Comparison of ENCODE assay signal across 31 cellular contexts in the genomic region with DNA sequence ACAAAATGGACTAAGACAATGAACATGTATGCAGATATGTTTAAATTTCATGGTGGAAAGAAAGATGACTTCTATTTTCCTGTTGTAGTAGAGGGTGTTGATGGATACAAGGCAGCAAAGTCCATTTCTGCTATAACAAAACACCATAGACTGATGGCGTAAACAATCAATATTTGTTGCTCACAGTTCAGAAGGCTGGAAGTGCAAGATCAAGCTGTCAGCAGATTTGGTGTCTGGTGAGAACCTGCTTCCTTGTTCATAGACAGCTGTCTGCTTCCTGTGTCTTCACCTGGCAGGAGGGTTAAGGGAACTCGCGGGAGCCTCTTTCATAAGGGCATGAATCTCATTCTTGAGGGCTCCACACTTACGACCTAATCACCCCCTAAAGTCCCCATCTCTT.
DNase-seq lines count a peak whose midpoint lies in the region; ATAC-seq, FAIRE-seq and TF ChIP-seq lines count a peak whose summit lies in the region.
"Had no signal": no experiment of that assay in that cellular context is flagged by ENCODE, and none has a peak within 500 bp of the region (broad histone marks: within the 10 kb centered on the region; RNA-seq: fewer than 3 reads in every experiment).

No MANE protein-coding gene starts in this region.

- in situ Hi-C loops in G401 (cut with HindIII; ENCODE audit: low sequenced_read_pairs) = no loop called here

- DNase-seq in DMS153 (lab: John Stamatoyannopoulos, UW) = peak; percentile 6
- no peak for DNase-seq in DMS153 treated with DMSO at 0.1 percent for 48 hours (lab: John Stamatoyannopoulos, UW; ENCODE audit: unreplicated experiment)
- DNase-seq in GM12892 (ENCODE audit: insufficient read length) = no peak
- peak; percentile 49 for DNase-seq in RPMI8226
- DNase-seq in G401 (ENCODE audit: low spot score) = no peak
- DNase-seq in NCI-H345 treated with DMSO at 0.1 percent for 48 hours (lab: John Stamatoyannopoulos, UW; ENCODE audit: unreplicated experiment) = no peak
- DNase-seq: activated CD8-positive, alpha-beta T cell treated with anti-CD3 and anti-CD28 coated beads, Interleukin-2, amount 10 ng/mL, durations not matched to agents 7 days and 5 days; activated effector memory CD4-positive, alpha-beta T cell treated with Interleukin-2 at 50 U/mL for 16 hours; activated naive CD8-positive, alpha-beta T cell treated with anti-CD3 and anti-CD28 coated beads for 36 hours; caudate nucleus; cortex of kidney; HCEC 1CT; heart left ventricle; KBM-7; mammary epithelial cell; MG63; NCI-H1694; NCI-H526 treated with DMSO at 0.1 percent for 48 hours; right cardiac atrium; stimulated activated CD4-positive, alpha-beta T cell treated with anti-CD3 and anti-CD28 coated beads, Interleukin-12 subunit alpha, Interleukin-12 subunit beta, amount 100 ng/mL, for 4 hours; stimulated activated CD4-positive, alpha-beta T cell treated with anti-CD3 and anti-CD28 coated beads, Interleukin-4, amount 100 ng/mL, for 1 hour; T-helper 17 cell; upper lobe of right lung had no signal

- no peak for TF ChIP-seq POLR2A in GM12892 (IDR thresholded peaks at IDR 0.05; ENCODE audit: low read depth, low read length)

- H3K9me3 Mint-ChIP-seq in nephron = no peaks in the 10 kb centered on the region
- H3K9me3 Mint-ChIP-seq: activated naive CD8-positive, alpha-beta T cell treated with anti-CD3 and anti-CD28 coated beads for 36 hours; CD4-positive, CD25-positive, alpha-beta regulatory T cell; neural progenitor cell had no signal

- FAIRE-seq in GM12892 (lab: Jason Lieb, UNC) = peak; percentile 24
- FAIRE-seq: astrocyte, G401.6 had no signal

- H3K4me1 Mint-ChIP-seq in nephron = peaks cover 19% of the 10 kb centered on the region

- no peaks in the 10 kb centered on the region for H3K27me3 Mint-ChIP-seq in nephron (ENCODE audit: low read depth)
- H3K27me3 Mint-ChIP-seq: CD4-positive, CD25-positive, alpha-beta regulatory T cell had no signal

- no peaks in the 10 kb centered on the region for H3K36me3 Mint-ChIP-seq in nephron (ENCODE audit: low read depth)
- H3K36me3 Mint-ChIP-seq: activated naive CD8-positive, alpha-beta T cell treated with anti-CD3 and anti-CD28 coated beads for 36 hours; CD4-positive, CD25-positive, alpha-beta regulatory T cell; neural progenitor cell had no signal

- no peak for TF ChIP-seq CTCF in nephron (IDR thresholded peaks at IDR 0.05; ENCODE audit: unreplicated experiment in 3 of 3)

- no peak for ATAC-seq in HG02763 (IDR thresholded peaks at IDR 0.05; ENCODE audit: unreplicated experiment)
- ATAC-seq: activated CD8-positive, alpha-beta T cell treated with anti-CD3 and anti-CD28 coated beads, Interleukin-2, amount 10 ng/mL, durations not matched to agents 7 days and 5 days; Right ventricle myocardium inferior; SK-N-SH treated with all-trans-retinoic acid at 6 μM for 48 hours; T-helper 17 cell had no signal

- H3K4me3 Mint-ChIP-seq in nephron = no peak overlapping the region
- H3K4me3 Mint-ChIP-seq: activated CD8-positive, alpha-beta T cell treated with anti-CD3 and anti-CD28 coated beads, Interleukin-2, amount 10 ng/mL, durations not matched to agents 7 days and 5 days; activated naive CD8-positive, alpha-beta T cell treated with anti-CD3 and anti-CD28 coated beads for 36 hours; CD4-positive, CD25-positive, alpha-beta regulatory T cell; neural progenitor cell; T-helper 17 cell had no signal

- peak overlapping the region in 2 of 3 experiments; percentile 56 to 72 for H3K27ac Mint-ChIP-seq in nephron
- H3K27ac Mint-ChIP-seq: activated CD8-positive, alpha-beta T cell treated with anti-CD3 and anti-CD28 coated beads, Interleukin-2, amount 10 ng/mL, durations not matched to agents 7 days and 5 days; activated naive CD8-positive, alpha-beta T cell treated with anti-CD3 and anti-CD28 coated beads for 36 hours; neural progenitor cell; T-helper 17 cell had no signal

Comparison
In these comparisons a context has a peak if more than half of its experiments do, and no peak if none do; other contexts are left out.
1. DNase-seq: peak in DMS153 (single experiment) and RPMI8226 (single experiment); none in DMS153 treated with DMSO at 0.1 percent for 48 hours (single experiment), GM12892 (single experiment), G401 (single experiment) and NCI-H345 treated with DMSO at 0.1 percent for 48 hours (single experiment).